2 cellular contexts compared by ENCODE assay signal in the genomic region with DNA sequence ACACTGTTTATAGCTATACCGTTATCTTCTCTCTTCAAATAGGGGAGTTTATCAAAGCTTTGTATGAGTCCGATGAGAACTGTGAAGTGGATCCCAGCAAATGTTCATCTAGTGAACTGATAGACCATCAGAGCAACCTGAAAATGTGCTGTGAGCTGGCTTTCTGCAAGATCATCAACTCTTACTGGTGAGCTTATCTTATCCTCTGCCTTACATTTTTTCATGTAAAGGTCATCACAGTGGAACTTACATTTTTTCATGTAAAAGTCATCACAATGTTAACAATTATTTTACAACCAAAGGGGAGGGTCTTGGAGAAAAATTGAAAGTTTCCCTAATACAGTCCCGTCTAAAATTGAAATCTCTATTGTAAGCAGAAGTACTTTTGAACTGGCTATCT.
TF ChIP-seq lines count a peak whose summit lies in the region.

No MANE protein-coding gene starts in this region.

TF ChIP-seq in SK-N-SH treated with all-trans-retinoic acid at 6 μM for 48 hours, 23 proteins besides CTCF, POLR2A, EP300 and RAD21 (continued from another document):
- TF ChIP-seq SNAI2 (CRISPR knock-in tag; IDR thresholded peaks at IDR 0.05) = no peak
- no peak for TF ChIP-seq ZFP30 (CRISPR knock-in tag; IDR thresholded peaks at IDR 0.05)
- TF ChIP-seq BACH2 (CRISPR knock-in tag; IDR thresholded peaks at IDR 0.05; ENCODE audit: borderline replicate concordance) = no peak
- TF ChIP-seq ZC3H10 (CRISPR knock-in tag; IDR thresholded peaks at IDR 0.05) = no peak

TF ChIP-seq in HepG2, 621 proteins besides CTCF, POLR2A, EP300 and RAD21:
- TF ChIP-seq, protein P1, sequence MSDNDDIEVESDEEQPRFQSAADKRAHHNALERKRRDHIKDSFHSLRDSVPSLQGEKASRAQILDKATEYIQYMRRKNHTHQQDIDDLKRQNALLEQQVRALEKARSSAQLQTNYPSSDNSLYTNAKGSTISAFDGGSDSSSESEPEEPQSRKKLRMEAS (IDR thresholded peaks at IDR 0.05) = no peak
- TF ChIP-seq MLLT10 (CRISPR knock-in tag; IDR thresholded peaks at IDR 0.05) = no peak
